In genomic region chr2:112630268-112630667, GRCh38 we compare ENCODE assay signal across 11 cellular contexts. TPM values are rescaled to one million over a fixed set of nuclear protein-coding genes. Genes with fewer than 3 reads are reported as not detected.
DNase-seq lines count a peak whose midpoint lies in the region; ATAC-seq and TF ChIP-seq lines count a peak whose summit lies in the region.
"Had no signal": no experiment of that assay in that cellular context is flagged by ENCODE, and none has a peak within 500 bp of the region (broad histone marks: within the 10 kb centered on the region; RNA-seq: fewer than 3 reads in every experiment).

No MANE protein-coding gene starts in this region.

- no peaks in the 10 kb centered on the region for H3K36me3 ChIP-seq in CD4-positive, CD25-positive, alpha-beta regulatory T cell (ENCODE audit: control insufficient read depth, insufficient read depth, low read length)
- no peaks in the 10 kb centered on the region for H3K36me3 ChIP-seq in GM23338 (ENCODE audit: insufficient read depth)

- H3K4me1 Mint-ChIP-seq in CD4-positive, CD25-positive, alpha-beta regulatory T cell: peaks cover 12 to 76% (median 49%) of the 10 kb centered on the region in 4 donors
- peaks cover 25% of the 10 kb centered on the region for H3K4me1 Mint-ChIP-seq in GM23338
- peaks cover 86% of the 10 kb centered on the region for H3K4me1 Mint-ChIP-seq in activated naive CD8-positive, alpha-beta T cell (ENCODE audit: low read depth)
- H3K4me1 Mint-ChIP-seq in naive thymus-derived CD8-positive, alpha-beta T cell: peaks cover 38 to 93% (median 80%) of the 10 kb centered on the region in 4 donors

- H3K4me1 ChIP-seq in CD4-positive, CD25-positive, alpha-beta regulatory T cell (ENCODE audit: control insufficient read depth, insufficient read depth, low read length, poor library complexity, severe bottlenecking): peaks cover 42% of the 10 kb centered on the region
- H3K4me1 ChIP-seq in GM23338 (ENCODE audit: insufficient read depth): peaks cover 16% of the 10 kb centered on the region

- H3K9me3 ChIP-seq in CD4-positive, CD25-positive, alpha-beta regulatory T cell (ENCODE audit: control insufficient read depth in 2 of 2, low read length in 2 of 2): no peaks in the 10 kb centered on the region

- POLR2A ChIA-PET in naive thymus-derived CD8-positive, alpha-beta T cell (lab: Charles Lee): interaction anchor here (1.3 to 14.0 kb wide), 5 partner anchors 14 to 60 kb away, joined by 3 to 330 read pairs (median 11); partner anchors contain the start of genes CHCHD5 and SLC20A1

- no peaks in the 10 kb centered on the region for H3K27me3 ChIP-seq in CD4-positive, CD25-positive, alpha-beta regulatory T cell (ENCODE audit: control insufficient read depth, insufficient read depth, low read length)
- H3K27me3 ChIP-seq in GM23338 (ENCODE audit: insufficient read depth): no peaks in the 10 kb centered on the region
- H3K27me3 ChIP-seq: dorsolateral prefrontal cortex had no signal

- no peaks in the 10 kb centered on the region for H4K20me1 ChIP-seq in GM23338 (replicated peaks; ENCODE audit: insufficient read depth)

- no peaks in the 10 kb centered on the region for H3F3A ChIP-seq in GM23338 (replicated peaks; ENCODE audit: low read depth)

- H3K27me3 Mint-ChIP-seq in CD4-positive, CD25-positive, alpha-beta regulatory T cell: no peaks in the 10 kb centered on the region
- peaks cover 8% of the 10 kb centered on the region for H3K27me3 Mint-ChIP-seq in GM23338 (ENCODE audit: insufficient read depth, low read depth, poor library complexity)
- H3K27me3 Mint-ChIP-seq in activated naive CD8-positive, alpha-beta T cell: no peaks in the 10 kb centered on the region
- H3K27me3 Mint-ChIP-seq in naive thymus-derived CD8-positive, alpha-beta T cell: peaks cover 0 to 2% (median 0%) of the 10 kb centered on the region in 5 donors

- peak overlapping the region; percentile 93 to 99 (median 97) for H3K27ac Mint-ChIP-seq in CD4-positive, CD25-positive, alpha-beta regulatory T cell
- peak overlapping the region; percentile 84; the same call in 1 of the 2 replicates for H3K27ac Mint-ChIP-seq in GM23338
- H3K27ac Mint-ChIP-seq in activated naive CD8-positive, alpha-beta T cell: peak overlapping the region; percentile 84
- H3K27ac Mint-ChIP-seq in naive thymus-derived CD8-positive, alpha-beta T cell: peak overlapping the region; percentile 92 to 98 (median 96)

- peak overlapping the region; percentile 53 for H3K4me3 ChIP-seq in CD4-positive, CD25-positive, alpha-beta regulatory T cell (ENCODE audit: low read depth, low read length)
- no peak overlapping the region for H3K4me3 ChIP-seq in GM23338

- ATAC-seq in CD4-positive, CD25-positive, alpha-beta regulatory T cell (ENCODE audit: low read depth in 2 of 2): no peak
- ATAC-seq in GM23338: peak; percentile 22; the same call in 2 of the 3 replicates
- no peak for ATAC-seq in naive thymus-derived CD8-positive, alpha-beta T cell

- H3K9me2 ChIP-seq in GM23338 (ENCODE audit: insufficient read depth): no peaks in the 10 kb centered on the region

- no peaks in the 10 kb centered on the region for H3K79me2 ChIP-seq in GM23338 (replicated peaks; ENCODE audit: insufficient read depth)

- peak overlapping the region; percentile 52 to 92 (median 76) for H3K4me3 Mint-ChIP-seq in CD4-positive, CD25-positive, alpha-beta regulatory T cell
- H3K4me3 Mint-ChIP-seq in GM23338: no peak overlapping the region
- H3K4me3 Mint-ChIP-seq in activated naive CD8-positive, alpha-beta T cell: peak overlapping the region; percentile 59
- peak overlapping the region; percentile 76 to 94 (median 84) for H3K4me3 Mint-ChIP-seq in naive thymus-derived CD8-positive, alpha-beta T cell
- H3K4me3 Mint-ChIP-seq: neural crest cell had no signal

- DNase-seq in CD4-positive, CD25-positive, alpha-beta regulatory T cell: peak in 1 of 3 donors; percentile 40
- DNase-seq in GM23338 (ENCODE audit: low spot score): no peak
- DNase-seq in naive thymus-derived CD8-positive, alpha-beta T cell: peak in 2 of 10 donors; percentile 22 to 24
- DNase-seq in GM13977 (ENCODE audit: low spot score): no peak
- DNase-seq in NCI-H69 (lab: John Stamatoyannopoulos, UW): no peak
- DNase-seq in medulla oblongata (ENCODE audit: extremely low spot score): no peak
- DNase-seq in GM19240 (ENCODE audit: insufficient read length, low spot score): no peak
- DNase-seq: Karpas-422 had no signal

- 0 out of 2 replicates have a peak overlapping the region, but pooled peaks have one; percentile 31 for H3K4me2 ChIP-seq in GM23338

- H2AFZ ChIP-seq in GM23338: peak overlapping the region; percentile 97

- no peaks in the 10 kb centered on the region for H3K36me3 Mint-ChIP-seq in CD4-positive, CD25-positive, alpha-beta regulatory T cell
- no peaks in the 10 kb centered on the region for H3K36me3 Mint-ChIP-seq in GM23338 (ENCODE audit: low read depth)
- no peaks in the 10 kb centered on the region for H3K36me3 Mint-ChIP-seq in activated naive CD8-positive, alpha-beta T cell
- H3K36me3 Mint-ChIP-seq in naive thymus-derived CD8-positive, alpha-beta T cell: no peaks in the 10 kb centered on the region

- no peaks in the 10 kb centered on the region for H3K9me3 Mint-ChIP-seq in CD4-positive, CD25-positive, alpha-beta regulatory T cell
- H3K9me3 Mint-ChIP-seq in GM23338: no peaks in the 10 kb centered on the region
- no peaks in the 10 kb centered on the region for H3K9me3 Mint-ChIP-seq in activated naive CD8-positive, alpha-beta T cell (ENCODE audit: low read depth)
- no peaks in the 10 kb centered on the region for H3K9me3 Mint-ChIP-seq in naive thymus-derived CD8-positive, alpha-beta T cell
- H3K9me3 Mint-ChIP-seq: neural crest cell had no signal

- TF ChIP-seq CTCF in GM23338 (conservative IDR thresholded peaks at IDR 0.05; ENCODE audit: low read depth in 2 of 2): no peak
- TF ChIP-seq CTCF in GM13977 (IDR thresholded peaks at IDR 0.05; ENCODE audit: extremely low read depth, insufficient read depth, missing control alignments): no peak

- H3K27ac ChIP-seq in CD4-positive, CD25-positive, alpha-beta regulatory T cell (ENCODE audit: insufficient read depth, low read length, poor library complexity, severe bottlenecking): peak overlapping the region; percentile 65
- H3K27ac ChIP-seq in GM23338 (ENCODE audit: low read depth): no peak overlapping the region

- in situ Hi-C loops in GM13977 (cut with MboI; ENCODE audit: low pct_unique_long_range_greater_than_20kb, low sequenced_read_pairs, unreplicated experiment): no loop called here

TF ChIP-seq in GM23338, 12 proteins besides CTCF, POLR2A, EP300 and RAD21 (continues in another document):
- TF ChIP-seq ZNF331 (CRISPR knock-in tag; IDR thresholded peaks at IDR 0.05; ENCODE audit: low read depth) (no peak), NANOG (IDR thresholded peaks at IDR 0.05; ENCODE audit: borderline replicate concordance) (no peak), EZH2 (IDR thresholded peaks at IDR 0.05; ENCODE audit: low read depth, unreplicated experiment) (no peak)

RNA-seq across cellular contexts. Expression of gene SLC20A1, which starts 15.5 kb away (rescaled TPM):
- total RNA-seq in CD4-positive, CD25-positive, alpha-beta regulatory T cell: 130 TPM
- 10 to 100 TPM; 18.1 to 30.7 (median 24.9) TPM for polyA plus RNA-seq in CD4-positive, CD25-positive, alpha-beta regulatory T cell
- 81.9 and 84.3 TPM in 2 replicates for total RNA-seq in GM23338 (2014; rRNA removed; shearing (Covaris generic))
- 50.1 and 52.9 TPM in 2 replicates for polyA plus RNA-seq in GM23338 (2016; fragmentation: Nextera tagmentation; extraction: Ambion mirVana)
- 10 to 100 TPM; 71.2 to 75.6 TPM for total RNA-seq in naive thymus-derived CD8-positive, alpha-beta T cell
- 10 to 100 TPM; 17.0 to 33.7 (median 21.2) TPM for polyA plus RNA-seq in naive thymus-derived CD8-positive, alpha-beta T cell

RNA-seq across cellular contexts. Expression of gene CHCHD5, which starts 45.9 kb away (rescaled TPM):
- 18.2 TPM for total RNA-seq in CD4-positive, CD25-positive, alpha-beta regulatory T cell
- 10 to 100 TPM; 48.0 to 76.7 (median 70.0) TPM for polyA plus RNA-seq in CD4-positive, CD25-positive, alpha-beta regulatory T cell
- total RNA-seq in GM23338 (2014; rRNA removed; shearing (Covaris generic)): 15.5 and 18.7 TPM in 2 replicates
- 68.8 and 69.9 TPM in 2 replicates for polyA plus RNA-seq in GM23338 (2016; fragmentation: Nextera tagmentation; extraction: Ambion mirVana)
- 10 to 100 TPM; 20.8 to 27.1 TPM for total RNA-seq in naive thymus-derived CD8-positive, alpha-beta T cell
- 10 to 100 TPM; 43.6 to 61.7 (median 46.2) TPM for polyA plus RNA-seq in naive thymus-derived CD8-positive, alpha-beta T cell
